In the genomic region with DNA sequence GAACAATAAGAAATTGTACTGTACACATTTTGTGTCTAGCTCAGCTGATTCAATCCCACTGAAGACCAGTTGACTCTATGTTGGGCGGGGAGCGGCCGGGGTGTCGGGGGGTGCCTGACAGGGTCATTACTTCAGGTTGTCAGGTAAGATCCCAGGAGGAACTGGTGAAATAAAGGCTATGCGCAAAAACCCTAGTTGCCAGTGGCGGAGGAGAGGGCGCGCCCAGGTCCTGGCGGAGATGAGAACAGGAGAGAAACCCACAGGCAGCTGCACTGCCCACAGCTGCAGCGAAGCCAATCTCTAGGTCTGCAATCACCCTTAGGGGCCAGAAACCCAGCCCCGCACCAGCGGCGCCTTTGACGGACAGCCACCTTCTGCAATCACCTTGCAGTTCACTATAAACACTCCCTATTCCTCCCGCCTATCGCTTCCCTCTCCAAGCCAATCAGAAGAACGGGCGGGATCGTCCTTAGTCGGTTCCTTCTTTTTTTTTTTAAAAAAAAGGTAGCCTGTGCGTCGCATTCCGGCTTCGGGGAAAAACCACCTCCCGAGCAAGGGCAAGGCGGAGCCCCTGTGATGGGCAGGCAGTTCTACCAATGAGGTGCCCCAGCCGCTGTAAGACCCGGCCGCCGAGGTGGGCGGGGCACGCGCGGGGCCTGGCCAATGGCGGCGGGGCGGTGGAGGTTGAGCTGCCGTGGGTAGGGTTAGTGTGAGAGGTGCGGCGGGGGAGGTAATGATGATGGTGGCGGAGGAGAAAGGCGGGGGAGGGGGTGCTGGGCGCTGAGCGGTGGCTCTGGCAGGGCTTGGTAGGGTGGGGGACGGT, we compare ENCODE assay signal across 8 cellular contexts. TPM values are rescaled to one million over a fixed set of nuclear protein-coding genes. Genes with fewer than 3 reads are reported as not detected.
DNase-seq lines count a peak whose midpoint lies in the region; ATAC-seq and TF ChIP-seq lines count a peak whose summit lies in the region.

EHBP1 (plus strand) TSS at position 707 of the 823 bp plus-strand sequence. CDS start 1,479 bp downstream, outside the sequence.

- peaks cover 27% of the 10 kb centered on the region for H3K4me1 Mint-ChIP-seq in T-helper 17 cell

- peak; percentile 94 for ATAC-seq in HG02885 (IDR thresholded peaks at IDR 0.05; ENCODE audit: poor library complexity, unreplicated experiment)
- peak; percentile 98 for ATAC-seq in T-helper 17 cell
- peak; percentile 98 to 99 for ATAC-seq in left cardiac atrium
- ATAC-seq in upper lobe of right lung: peak; percentile 98

- no peaks in the 10 kb centered on the region for H3K36me3 ChIP-seq in upper lobe of right lung

- TF ChIP-seq CTCF in upper lobe of right lung (IDR thresholded peaks at IDR 0.05): no peak

- H3K27ac Mint-ChIP-seq in T-helper 17 cell: peak within 1 kb of the TSS; percentile 91

- intact Hi-C loops in left cardiac atrium (cut with DNase I): loop anchor here in 1 of 2 donors (5.0 to 10.0 kb wide), 2 partner anchors 200 to 243 kb away; partner anchors contain the start of gene TMEM17
- intact Hi-C loops in posterior vena cava (cut with DNase I): loop anchor here (5.0 to 10.0 kb wide), 2 partner anchors 60 to 248 kb away; no protein-coding TSS in a partner anchor
- intact Hi-C loops in upper lobe of right lung (cut with DNase I): no loop called here

- DNase-seq in NCI-H1694 treated with DMSO at 0.1 percent for 48 hours (lab: John Stamatoyannopoulos, UW) (peak; percentile 99), T-helper 17 cell (peak; percentile 96 to 98 (median 97)), amygdala (lab: John Stamatoyannopoulos, UW) (peak; percentile 35 to 100 (median 97)), left cardiac atrium (peak; percentile 98), posterior vena cava (ENCODE audit: low spot score) (peak; percentile 100), upper lobe of right lung (peak; percentile 99)

- peaks cover 14% of the 10 kb centered on the region for H3K4me1 ChIP-seq in upper lobe of right lung

- no peaks in the 10 kb centered on the region for H3K27me3 Mint-ChIP-seq in T-helper 17 cell

- H3K9me3 ChIP-seq in T-helper 17 cell (ENCODE audit: control insufficient read depth, low read length, poor library complexity, severe bottlenecking) (no peaks in the 10 kb centered on the region), upper lobe of right lung (no peaks in the 10 kb centered on the region)

- H3K27me3 ChIP-seq in upper lobe of right lung: no peaks in the 10 kb centered on the region

- peak within 1 kb of the TSS; percentile 96 for H3K4me3 Mint-ChIP-seq in T-helper 17 cell

- H3K4me3 ChIP-seq in upper lobe of right lung: peak within 1 kb of the TSS; percentile 72

- H3K27ac ChIP-seq in upper lobe of right lung: peak within 1 kb of the TSS; percentile 81

- TF ChIP-seq POLR2A in GM15510 (IDR thresholded peaks at IDR 0.05; ENCODE audit: borderline replicate concordance, extremely low read depth, insufficient read length): peak; percentile 70

- peaks cover 10% of the 10 kb centered on the region for H3K36me3 Mint-ChIP-seq in T-helper 17 cell (ENCODE audit: low read depth)

RNA-seq across cellular contexts. Expression of gene EHBP1, which starts in this region (rescaled TPM):
- 10 to 100 TPM; 24.5 to 28.2 TPM for total RNA-seq in T-helper 17 cell
- total RNA-seq in left cardiac atrium: 10 to 100 TPM; 34.0 to 41.9 TPM
- total RNA-seq in posterior vena cava: 10 to 100 TPM; 64.6 to 67.6 TPM
- 46.7 TPM for total RNA-seq in upper lobe of right lung

Comparison
In these comparisons a context has a peak if more than half of its experiments do, and no peak if none do; other contexts are left out.
1. Peak in every context shown above with its lines: DNase-seq, ATAC-seq, H3K4me3 ChIP-seq and H3K27ac ChIP-seq.